10 cellular contexts compared by ENCODE assay signal in the genomic region with DNA sequence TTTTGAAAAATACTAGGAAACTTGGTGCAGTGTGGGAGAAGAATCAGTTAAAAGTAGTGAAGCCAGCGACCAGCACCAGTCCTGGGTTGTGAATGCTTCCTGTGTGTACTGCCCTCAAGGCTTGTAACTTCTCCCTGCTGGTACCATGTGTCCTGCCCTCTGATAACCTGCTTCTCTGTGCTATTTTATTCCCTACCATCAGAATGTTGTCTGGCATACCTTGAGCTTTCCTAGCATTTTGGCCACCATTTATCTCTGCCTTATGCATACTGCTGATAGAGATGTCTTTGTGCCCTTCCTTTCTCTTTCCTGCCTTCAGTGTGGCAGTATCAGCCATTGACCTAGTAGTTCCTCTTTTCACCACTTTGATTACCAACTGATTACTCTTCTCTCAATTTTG. TPM values are rescaled to one million over a fixed set of nuclear protein-coding genes. Genes with fewer than 3 reads are reported as not detected.
DNase-seq lines count a peak whose midpoint lies in the region; TF ChIP-seq lines count a peak whose summit lies in the region.
"Had no signal": no experiment of that assay in that cellular context is flagged by ENCODE, and none has a peak within 500 bp of the region (broad histone marks: within the 10 kb centered on the region; RNA-seq: fewer than 3 reads in every experiment).

No MANE protein-coding gene starts in this region.

- no peaks in the 10 kb centered on the region for H3F3A ChIP-seq in OCI-LY1 (ENCODE audit: insufficient read depth, low read length)

- H3K27me3 ChIP-seq in OCI-LY1 (ENCODE audit: insufficient read depth, low read length): no peaks in the 10 kb centered on the region

- peaks cover 41% of the 10 kb centered on the region for H3K36me3 ChIP-seq in OCI-LY1 (ENCODE audit: insufficient read depth, low read length)

- H3K27ac Mint-ChIP-seq in T-helper 1 cell treated with Interleukin-12 subunit alpha and Interleukin-12 subunit beta and Interleukin-4 antibody, amounts not matched to agents 30 μg/mL and 1 μg/mL, for 36 hours: peak overlapping the region; percentile 43
- H3K27ac Mint-ChIP-seq in progenitor cell of endocrine pancreas: peak overlapping the region; percentile 30

- H3K27ac ChIP-seq in OCI-LY1 (ENCODE audit: low read depth, low read length, poor library complexity, severe bottlenecking) (no peak overlapping the region), coronary artery (no peak overlapping the region)

- no peaks in the 10 kb centered on the region for H3K9me3 Mint-ChIP-seq in T-helper 1 cell treated with Interleukin-12 subunit alpha and Interleukin-12 subunit beta and Interleukin-4 antibody, amounts not matched to agents 30 μg/mL and 1 μg/mL, for 36 hours
- H3K9me3 Mint-ChIP-seq in progenitor cell of endocrine pancreas (ENCODE audit: low read depth): no peaks in the 10 kb centered on the region

- no peaks in the 10 kb centered on the region for H3K27me3 Mint-ChIP-seq in T-helper 1 cell treated with Interleukin-12 subunit alpha and Interleukin-12 subunit beta and Interleukin-4 antibody, amounts not matched to agents 30 μg/mL and 1 μg/mL, for 36 hours (ENCODE audit: low read depth)
- no peaks in the 10 kb centered on the region for H3K27me3 Mint-ChIP-seq in progenitor cell of endocrine pancreas

- peak overlapping the region; percentile 97; the same call in 1 of the 2 replicates for H3K9ac ChIP-seq in OCI-LY1 (ENCODE audit: low read length)

- no peak for TF ChIP-seq CTCF in OCI-LY1 (IDR thresholded peaks at IDR 0.05; ENCODE audit: low read length)
- TF ChIP-seq CTCF in coronary artery (IDR thresholded peaks at IDR 0.05): no peak
- no peak for TF ChIP-seq CTCF in progenitor cell of endocrine pancreas (IDR thresholded peaks at IDR 0.05; ENCODE audit: unreplicated experiment)

- H3K79me2 ChIP-seq in OCI-LY1 (ENCODE audit: insufficient read depth, low read length): peaks cover 74% of the 10 kb centered on the region

- peak overlapping the region; percentile 92 for H3K4me3 Mint-ChIP-seq in T-helper 1 cell treated with Interleukin-12 subunit alpha and Interleukin-12 subunit beta and Interleukin-4 antibody, amounts not matched to agents 30 μg/mL and 1 μg/mL, for 36 hours
- peak overlapping the region; percentile 36 for H3K4me3 Mint-ChIP-seq in progenitor cell of endocrine pancreas (ENCODE audit: low read depth)

- H3K9me2 ChIP-seq in OCI-LY1 (ENCODE audit: low read depth, low read length): no peaks in the 10 kb centered on the region

- H2AFZ ChIP-seq in OCI-LY1 (ENCODE audit: low read length): no peak overlapping the region

- peak overlapping the region; percentile 93 for H3K4me3 ChIP-seq in OCI-LY1 (ENCODE audit: low read depth, low read length, poor library complexity, severe bottlenecking)
- H3K4me3 ChIP-seq in coronary artery: peak overlapping the region; percentile 19

- peaks cover 25% of the 10 kb centered on the region for H3K36me3 Mint-ChIP-seq in T-helper 1 cell treated with Interleukin-12 subunit alpha and Interleukin-12 subunit beta and Interleukin-4 antibody, amounts not matched to agents 30 μg/mL and 1 μg/mL, for 36 hours (ENCODE audit: low read depth)
- H3K36me3 Mint-ChIP-seq in progenitor cell of endocrine pancreas (ENCODE audit: insufficient read depth): peaks cover 4% of the 10 kb centered on the region

- no peaks in the 10 kb centered on the region for H3K9me3 ChIP-seq in OCI-LY1 (ENCODE audit: low read length)

- H4K20me1 ChIP-seq in OCI-LY1 (ENCODE audit: insufficient read depth, low read length): no peaks in the 10 kb centered on the region

- H3K4me1 Mint-ChIP-seq in T-helper 1 cell treated with Interleukin-12 subunit alpha and Interleukin-12 subunit beta and Interleukin-4 antibody, amounts not matched to agents 30 μg/mL and 1 μg/mL, for 36 hours (ENCODE audit: low read depth): peaks cover 58% of the 10 kb centered on the region
- H3K4me1 Mint-ChIP-seq in progenitor cell of endocrine pancreas (ENCODE audit: low read depth): peaks cover 33% of the 10 kb centered on the region

- peaks cover 46% of the 10 kb centered on the region for H3K4me1 ChIP-seq in OCI-LY1 (ENCODE audit: insufficient read depth, low read length, severe bottlenecking)

- no peak for DNase-seq in T-helper 1 cell
- no peak for DNase-seq in coronary artery (ENCODE audit: low spot score)
- no peak for DNase-seq in progenitor cell of endocrine pancreas (ENCODE audit: low spot score, unreplicated experiment)
- DNase-seq in UCSD-AML1 (lab: John Stamatoyannopoulos, UW; ENCODE audit: unreplicated experiment): no peak
- DNase-seq in NCI-H2081 treated with DMSO at 0.1 percent for 48 hours (lab: John Stamatoyannopoulos, UW): no peak
- no peak for DNase-seq in NCI-H226
- DNase-seq: occipital lobe; stimulated activated naive CD4-positive, alpha-beta T cell had no signal

- peak overlapping the region; percentile 97 for H3K4me2 ChIP-seq in OCI-LY1 (ENCODE audit: low read length)

RNA-seq across cellular contexts. Expression of a gene that starts 2.0 kb away (rescaled TPM):
- 43.9 and 45.4 TPM in 2 replicates for total RNA-seq in progenitor cell of endocrine pancreas

RNA-seq across cellular contexts. Expression of a gene that starts 2.4 kb away (rescaled TPM):
- 17.6 and 18.6 TPM in 2 replicates for total RNA-seq in progenitor cell of endocrine pancreas

RNA-seq across cellular contexts. Expression of a gene that starts 58.3 kb away (rescaled TPM):
- not detected in 2 replicates for total RNA-seq in progenitor cell of endocrine pancreas
- total RNA-seq: occipital lobe had no signal
